1 cellular context compared by ENCODE assay signal in the genomic region with DNA sequence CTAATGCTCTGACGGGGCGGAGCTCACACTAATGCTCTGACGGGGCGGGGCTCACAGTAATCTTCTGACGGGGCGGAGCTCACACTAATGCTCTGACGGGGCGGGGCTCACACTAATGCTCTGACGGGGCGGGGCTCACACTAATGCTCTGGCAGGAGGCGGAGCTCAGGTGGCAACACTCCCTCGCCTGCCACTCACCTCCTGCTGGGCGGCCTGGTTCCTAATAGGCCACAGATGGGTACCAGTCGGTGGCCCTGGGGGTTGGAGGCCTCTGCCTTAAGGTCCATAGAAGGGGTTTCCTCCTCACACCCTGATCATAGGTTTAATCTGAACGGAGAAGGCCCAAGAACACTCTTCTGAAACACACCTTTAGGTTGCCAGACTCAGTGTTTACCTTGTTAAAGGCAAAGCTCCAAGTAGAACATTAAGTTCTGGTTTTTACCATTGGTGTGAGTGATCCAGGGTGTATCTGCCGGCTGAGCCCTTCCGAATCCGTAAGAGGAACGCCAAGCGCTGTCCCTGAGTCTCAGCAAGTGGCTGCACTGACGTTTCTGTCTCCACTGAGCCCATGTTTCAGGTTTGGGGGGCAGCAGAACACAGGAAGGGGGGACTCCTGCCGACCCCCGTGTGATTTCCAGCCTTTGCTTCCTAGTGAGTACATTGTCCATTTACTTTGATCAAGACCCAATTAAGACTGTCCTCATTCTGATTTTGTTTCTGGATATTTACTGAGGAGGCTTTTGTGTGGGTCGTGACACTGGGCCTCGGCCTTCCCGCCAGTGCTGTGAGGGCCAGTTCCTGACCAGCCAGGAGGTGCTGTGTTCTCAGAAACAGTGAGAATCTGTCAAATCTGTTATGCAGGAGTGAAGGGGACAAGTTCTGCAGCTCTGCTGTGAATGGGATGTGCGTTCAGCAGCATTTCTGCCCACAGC.
TF ChIP-seq lines count a peak whose summit lies in the region.

No MANE protein-coding gene starts in this region.

TF ChIP-seq in IMR-90, 13 proteins besides CTCF, POLR2A, EP300 and RAD21:
- TF ChIP-seq, protein P1, sequence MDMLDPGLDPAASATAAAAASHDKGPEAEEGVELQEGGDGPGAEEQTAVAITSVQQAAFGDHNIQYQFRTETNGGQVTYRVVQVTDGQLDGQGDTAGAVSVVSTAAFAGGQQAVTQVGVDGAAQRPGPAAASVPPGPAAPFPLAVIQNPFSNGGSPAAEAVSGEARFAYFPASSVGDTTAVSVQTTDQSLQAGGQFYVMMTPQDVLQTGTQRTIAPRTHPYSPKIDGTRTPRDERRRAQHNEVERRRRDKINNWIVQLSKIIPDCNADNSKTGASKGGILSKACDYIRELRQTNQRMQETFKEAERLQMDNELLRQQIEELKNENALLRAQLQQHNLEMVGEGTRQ (IDR thresholded peaks at IDR 0.05; ENCODE audit: low read depth, low read length), result no peak
- TF ChIP-seq MAFK (IDR thresholded peaks at IDR 0.05; ENCODE audit: low read depth, low read length), result no peak
- no peak for TF ChIP-seq MXI1 (IDR thresholded peaks at IDR 0.05; ENCODE audit: borderline replicate concordance, low read depth, low read length)
- TF ChIP-seq CHD1 (IDR thresholded peaks at IDR 0.05; ENCODE audit: low read depth, low read length), result no peak
- TF ChIP-seq BHLHE40 (IDR thresholded peaks at IDR 0.05; ENCODE audit: low read depth, low read length), result no peak
- TF ChIP-seq SMC3 (IDR thresholded peaks at IDR 0.05; ENCODE audit: low read depth, low read length), result no peak
- no peak for TF ChIP-seq CEBPB (IDR thresholded peaks at IDR 0.05; ENCODE audit: low read depth, low read length)
- no peak for TF ChIP-seq NFE2L2 (IDR thresholded peaks at IDR 0.05; ENCODE audit: low read depth, low read length)
